Comparison of ENCODE assay signal across 8 cellular contexts in the genomic region with DNA sequence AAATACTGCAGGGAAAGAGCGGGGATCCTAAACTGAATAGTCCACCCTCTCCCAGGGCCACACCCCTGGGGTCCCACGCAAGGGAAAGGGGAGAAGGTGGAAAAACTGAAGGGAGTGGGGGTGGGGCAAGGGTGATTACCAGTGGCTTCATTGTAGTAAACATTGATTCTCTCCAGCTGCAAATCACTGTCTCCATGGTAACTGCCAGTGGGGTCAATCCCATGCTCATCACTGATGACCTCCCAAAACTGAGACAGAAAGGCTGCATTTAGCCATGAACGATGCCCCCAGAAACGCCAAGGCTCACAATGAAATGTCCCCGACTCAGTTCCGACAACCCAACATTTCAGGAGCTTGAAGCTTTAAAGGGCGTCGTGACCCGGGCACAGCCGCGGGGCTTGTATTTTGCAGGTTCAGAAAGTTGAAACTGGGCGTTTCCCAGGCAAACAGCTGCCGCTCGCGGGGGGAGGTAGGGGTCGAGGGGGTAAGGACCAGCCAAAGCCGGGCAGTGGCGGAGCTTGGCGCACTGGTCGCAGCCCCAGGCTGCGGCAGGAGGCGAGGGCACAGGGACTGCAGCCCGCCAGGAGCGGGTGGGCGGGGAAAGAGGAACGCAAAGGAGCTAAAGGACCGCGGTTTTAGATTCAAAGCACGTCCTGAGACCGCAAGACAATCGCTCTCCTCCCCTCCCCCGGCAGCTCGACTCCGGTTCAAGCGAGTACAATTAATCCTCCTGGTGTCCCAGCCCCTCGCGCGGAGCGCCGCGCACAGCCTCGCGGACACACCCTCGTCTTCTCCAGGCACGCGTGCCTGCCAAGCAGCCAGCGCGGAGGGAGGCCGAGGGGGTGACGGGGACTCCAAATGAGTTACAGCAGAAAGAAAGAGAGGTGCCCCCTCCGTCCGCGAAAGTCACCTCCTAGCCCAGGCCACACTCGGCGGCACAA. TPM values are rescaled to one million over a fixed set of nuclear protein-coding genes. Genes with fewer than 3 reads are reported as not detected.
DNase-seq lines count a peak whose midpoint lies in the region; ATAC-seq and TF ChIP-seq lines count a peak whose summit lies in the region.

No MANE protein-coding gene starts in this region.

- H3K9me3 Mint-ChIP-seq in IgD-negative memory B cell (peaks cover 0 to 3% (median 0%) of the 10 kb centered on the region in 3 donors), osteocyte (ENCODE audit: unreplicated experiment) (no peaks in the 10 kb centered on the region)
- H3K9me3 Mint-ChIP-seq in activated CD4-positive, alpha-beta T cell treated with anti-CD3 and anti-CD28 coated beads, Interleukin-2, amount 10 ng/mL, durations not matched to agents 7 days and 5 days, result peaks cover 3% of the 10 kb centered on the region

- H3K27ac Mint-ChIP-seq in IgD-negative memory B cell (peak overlapping the region in 1 of 3 donors; percentile 67), osteocyte (ENCODE audit: unreplicated experiment) (peak overlapping the region; percentile 71)
- no peak overlapping the region for H3K27ac Mint-ChIP-seq in activated CD4-positive, alpha-beta T cell treated with anti-CD3 and anti-CD28 coated beads, Interleukin-2, amount 10 ng/mL, durations not matched to agents 7 days and 5 days

- H3K4me1 Mint-ChIP-seq in IgD-negative memory B cell (peaks cover 19 to 27% (median 20%) of the 10 kb centered on the region in 3 donors), osteocyte (ENCODE audit: unreplicated experiment) (peaks cover 51% of the 10 kb centered on the region)
- peaks cover 38% of the 10 kb centered on the region for H3K4me1 Mint-ChIP-seq in activated CD4-positive, alpha-beta T cell treated with anti-CD3 and anti-CD28 coated beads, Interleukin-2, amount 10 ng/mL, durations not matched to agents 7 days and 5 days

- no peak for ATAC-seq in HG03565 (IDR thresholded peaks at IDR 0.05; ENCODE audit: unreplicated experiment)

- DNase-seq in DMS53 (lab: John Stamatoyannopoulos, UW) (peak; percentile 74), fibroblast of the aortic adventitia (ENCODE audit: low read depth) (no peak), osteocyte (ENCODE audit: extremely low spot score, unreplicated experiment) (no peak), AG20443 (ENCODE audit: low spot score) (no peak), AML-193 (lab: John Stamatoyannopoulos, UW) (no peak)
- DNase-seq in activated CD4-positive, alpha-beta T cell treated with anti-CD3 and anti-CD28 coated beads, Interleukin-2, amount 10 ng/mL, durations not matched to agents 7 days and 5 days, result no peak

- H3K27me3 Mint-ChIP-seq in IgD-negative memory B cell, result peaks cover 40% of the 10 kb centered on the region
- H3K27me3 Mint-ChIP-seq in activated CD4-positive, alpha-beta T cell treated with anti-CD3 and anti-CD28 coated beads, Interleukin-2, amount 10 ng/mL, durations not matched to agents 7 days and 5 days, result peaks cover 67% of the 10 kb centered on the region
- H3K27me3 Mint-ChIP-seq in osteocyte (ENCODE audit: unreplicated experiment), result peaks cover 6% of the 10 kb centered on the region

- no peaks in the 10 kb centered on the region for H3K36me3 Mint-ChIP-seq in IgD-negative memory B cell
- peaks cover 4% of the 10 kb centered on the region for H3K36me3 Mint-ChIP-seq in activated CD4-positive, alpha-beta T cell treated with anti-CD3 and anti-CD28 coated beads, Interleukin-2, amount 10 ng/mL, durations not matched to agents 7 days and 5 days (ENCODE audit: low read depth)
- H3K36me3 Mint-ChIP-seq in osteocyte (ENCODE audit: unreplicated experiment), result peaks cover 15% of the 10 kb centered on the region

- CTCF ChIA-PET in activated CD4-positive, alpha-beta T cell treated with anti-CD3 and anti-CD28 coated beads, Interleukin-2, amount 10 ng/mL, durations not matched to agents 7 days and 5 days (lab: Charles Lee), result interaction anchor here (0.6 to 1.6 kb wide), 2 partner anchors 24 to 332 kb away, joined by 3 to 4 read pairs; no protein-coding TSS in a partner anchor

- POLR2A ChIA-PET in activated CD4-positive, alpha-beta T cell treated with anti-CD3 and anti-CD28 coated beads, Interleukin-2, amount 10 ng/mL, durations not matched to agents 7 days and 5 days (lab: Charles Lee), result no interaction called here

- peak; percentile 0 for TF ChIP-seq CTCF in fibroblast of the aortic adventitia (IDR thresholded peaks at IDR 0.05; ENCODE audit: insufficient read depth, low read length)
- TF ChIP-seq CTCF in osteocyte (IDR thresholded peaks at IDR 0.05), result no peak

- H3K4me3 ChIP-seq in fibroblast of the aortic adventitia (ENCODE audit: low read depth, low read length), result peak overlapping the region; percentile 48

- peak overlapping the region; percentile 76 to 90 (median 84) for H3K4me3 Mint-ChIP-seq in IgD-negative memory B cell
- peak overlapping the region; percentile 51 for H3K4me3 Mint-ChIP-seq in activated CD4-positive, alpha-beta T cell treated with anti-CD3 and anti-CD28 coated beads, Interleukin-2, amount 10 ng/mL, durations not matched to agents 7 days and 5 days
- H3K4me3 Mint-ChIP-seq in osteocyte (ENCODE audit: unreplicated experiment), result peak overlapping the region; percentile 91

RNA-seq across cellular contexts. Expression of a gene that starts 0.8 kb away (rescaled TPM):
- polyA plus RNA-seq in IgD-negative memory B cell, result 0.55 TPM
- total RNA-seq in activated CD4-positive, alpha-beta T cell treated with anti-CD3 and anti-CD28 coated beads, Interleukin-2, amount 10 ng/mL, durations not matched to agents 7 days and 5 days, result not detected
- total RNA-seq in fibroblast of the aortic adventitia (ENCODE audit: low replicate concordance), result 0.25 and 2.9 TPM in 2 replicates
- total RNA-seq in osteocyte, result 61.7 and 67.2 TPM in 2 replicates

RNA-seq across cellular contexts. Expression of a gene that starts 32.1 kb away (rescaled TPM):
- polyA plus RNA-seq in IgD-negative memory B cell, result 43.5 TPM
- 10 to 100 TPM; 21.5 to 24.7 TPM for total RNA-seq in activated CD4-positive, alpha-beta T cell treated with anti-CD3 and anti-CD28 coated beads, Interleukin-2, amount 10 ng/mL, durations not matched to agents 7 days and 5 days
- total RNA-seq in fibroblast of the aortic adventitia (ENCODE audit: low replicate concordance) (11.9 and 15.4 TPM in 2 replicates), osteocyte (20.4 and 22.0 TPM in 2 replicates)

Comparison
In these comparisons a context has a peak if more than half of its experiments do, and no peak if none do; other contexts are left out.
1. RNA of a gene that starts 0.8 kb away (total RNA-seq): 61.7 to 67.2 TPM in osteocyte; 0.25 to 2.9 TPM in fibroblast of the aortic adventitia and not detected in activated CD4-positive, alpha-beta T cell treated with anti-CD3 and anti-CD28 coated beads, Interleukin-2, amount 10 ng/mL, durations not matched to agents 7 days and 5 days; every median in the first group is over 10 times any median in the second.
2. Peak in every context shown above with its lines, with median percentiles within 50 percentile points of each other: H3K4me3 Mint-ChIP-seq.